13 cellular contexts compared by ENCODE assay signal in genomic region chr15:63805993-63806980, GRCh38. TPM values are rescaled to one million over a fixed set of nuclear protein-coding genes. Genes with fewer than 3 reads are reported as not detected.
A peak's percentile ranks its signal among the peaks of the same experiment; 100 is the strongest.
DNase-seq lines count a peak whose midpoint lies in the region; ATAC-seq and FAIRE-seq lines count a peak whose summit lies in the region.
"Had no signal": no experiment of that assay in that cellular context is flagged by ENCODE, and none has a peak within 500 bp of the region (broad histone marks: within the 10 kb centered on the region; RNA-seq: fewer than 3 reads in every experiment).

No MANE protein-coding gene starts in this region.

- H3K27ac Mint-ChIP-seq in activated naive CD8-positive, alpha-beta T cell = peak overlapping the region; percentile 52
- H3K27ac Mint-ChIP-seq in naive B cell = peak overlapping the region; percentile 23 to 96 (median 81)

- no peaks in the 10 kb centered on the region for H3K27me3 Mint-ChIP-seq in activated naive CD8-positive, alpha-beta T cell
- no peaks in the 10 kb centered on the region for H3K27me3 Mint-ChIP-seq in naive B cell

- H3K4me1 Mint-ChIP-seq in activated naive CD8-positive, alpha-beta T cell (ENCODE audit: low read depth) = peaks cover 91% of the 10 kb centered on the region
- H3K4me1 Mint-ChIP-seq in naive B cell = peaks cover 47 to 88% (median 87%) of the 10 kb centered on the region in 3 donors

- ATAC-seq in naive B cell (ENCODE audit: low read depth in 2 of 2) = peak; percentile 77 to 83
- no peak for ATAC-seq in GM21786 (IDR thresholded peaks at IDR 0.05; ENCODE audit: unreplicated experiment)
- ATAC-seq: body of pancreas had no signal

- H3K36me3 Mint-ChIP-seq in activated naive CD8-positive, alpha-beta T cell = peaks cover 10% of the 10 kb centered on the region
- H3K36me3 Mint-ChIP-seq in naive B cell = peaks cover 5 to 6% of the 10 kb centered on the region in 2 donors

- DNase-seq in CD1c-positive myeloid dendritic cell (ENCODE audit: extremely low spot score) = peak; percentile 7
- no peak for DNase-seq in GM19239 (ENCODE audit: insufficient read length, low spot score)
- DNase-seq in naive B cell = peak; percentile 11
- no peak for DNase-seq in NCI-H510A (lab: John Stamatoyannopoulos, UW)
- DNase-seq in AML-193 (lab: John Stamatoyannopoulos, UW) = no peak
- DNase-seq in hepatic stellate cell (ENCODE audit: low spot score) = no peak
- DNase-seq: body of pancreas, DMS153, mesenchymal stem cell, NCI-H187 treated with DMSO at 0.1 percent for 48 hours had no signal

- peak; percentile 62 for FAIRE-seq in GM19239 (lab: Jason Lieb, UNC)
- FAIRE-seq: endometrium had no signal

- H3K4me3 Mint-ChIP-seq in activated naive CD8-positive, alpha-beta T cell = peak overlapping the region; percentile 35
- H3K4me3 Mint-ChIP-seq in naive B cell = peak overlapping the region in 7 of 8 donors; percentile 2 to 74 (median 37)

- no peaks in the 10 kb centered on the region for H3K9me3 Mint-ChIP-seq in activated naive CD8-positive, alpha-beta T cell (ENCODE audit: low read depth)
- no peaks in the 10 kb centered on the region for H3K9me3 Mint-ChIP-seq in naive B cell

RNA-seq across cellular contexts. Expression of gene HERC1, which starts 27.5 kb away (rescaled TPM):
- 10 to 100 TPM; 15.8 to 40.7 (median 31.7) TPM for polyA plus RNA-seq in naive B cell (ENCODE audit: low read depth in 6 of 6)

Comparison
In these comparisons a context has a peak if more than half of its experiments do, and no peak if none do; other contexts are left out.
1. DNase-seq: peak in CD1c-positive myeloid dendritic cell (single experiment) and naive B cell (single experiment); none in GM19239 (single experiment), NCI-H510A (single experiment), AML-193 (0 of 2) and hepatic stellate cell (single experiment).